22 cellular contexts compared by ENCODE assay signal in genomic region chr6:17226766-17227338, GRCh38. TPM values are rescaled to one million over a fixed set of nuclear protein-coding genes. Genes with fewer than 3 reads are reported as not detected.
DNase-seq lines count a peak whose midpoint lies in the region; ATAC-seq and TF ChIP-seq lines count a peak whose summit lies in the region.
"Had no signal": no experiment of that assay in that cellular context is flagged by ENCODE, and none has a peak within 500 bp of the region (broad histone marks: within the 10 kb centered on the region; RNA-seq: fewer than 3 reads in every experiment).

No MANE protein-coding gene starts in this region.

- H3K27ac ChIP-seq in HEK293 (ENCODE audit: extremely low read depth, low read depth, low read length) = no peak overlapping the region
- H3K27ac ChIP-seq in RWPE1 = no peak overlapping the region
- H3K27ac ChIP-seq: gastroesophageal sphincter, Peyer's patch, SJSA1, upper lobe of left lung had no signal

- CTCF ChIA-PET in HEK293 (lab: Yijun Ruan, JAX) = interaction anchor here (0.7 kb wide), 1 partner anchor 40 kb away, joined by 5 read pairs; no protein-coding TSS in a partner anchor
- CTCF ChIA-PET in RWPE1 (lab: Yijun Ruan, JAX) = interaction anchor here (0.6 kb wide), 1 partner anchor 26 kb away, joined by 3 read pairs; no protein-coding TSS in a partner anchor

- H3K4me3 ChIP-seq in HEK293 (ENCODE audit: low read depth, low read length) = no peak overlapping the region
- H3K4me3 ChIP-seq: gastroesophageal sphincter, Peyer's patch, SJSA1, upper lobe of left lung had no signal

- POLR2A ChIA-PET in HEK293 (lab: Yijun Ruan, JAX) = no interaction called here
- POLR2A ChIA-PET in RWPE1 (lab: Yijun Ruan, JAX; ENCODE audit: low non-redundant PET) = no interaction called here

- H3K4me1 ChIP-seq in HEK293 (ENCODE audit: control insufficient read depth, insufficient read depth, low read length) = no peaks in the 10 kb centered on the region
- H3K4me1 ChIP-seq: SJSA1, upper lobe of left lung had no signal

- DNase-seq in AG20443 (ENCODE audit: low spot score) (peak; percentile 30), cerebellum (ENCODE audit: low spot score) (peak; percentile 33), middle frontal gyrus (ENCODE audit: extremely low spot score, low spot score) (peak; percentile 7), DMS53 (lab: John Stamatoyannopoulos, UW) (no peak), DMS79 (lab: John Stamatoyannopoulos, UW) (no peak), RWPE1 (ENCODE audit: low spot score) (no peak)
- DNase-seq: activated CD4-positive, alpha-beta T cell treated with anti-CD3 and anti-CD28 coated beads for 4 hours; activated naive CD4-positive, alpha-beta T cell treated with anti-CD3 and anti-CD28 coated beads for 36 hours; activated T-cell treated with anti-CD3 and anti-CD28 coated beads, Interleukin-2, amount 50 U/mL, for 48 hours; GF-D8; islet precursor cell; NCI-H1092 treated with DMSO at 0.1 percent for 48 hours; NCI-H2029; NK-92 treated with Interleukin-12 subunit alpha and Interleukin-12 subunit beta, amount 100 ng/mL, for 24 hours; Peyer's patch; upper lobe of left lung had no signal

- H3K9me3 ChIP-seq in HEK293 (ENCODE audit: control insufficient read depth, insufficient read depth, low read depth, low read length) = no peaks in the 10 kb centered on the region
- H3K9me3 ChIP-seq: gastroesophageal sphincter, Peyer's patch, SJSA1, upper lobe of left lung had no signal

- H3K36me3 ChIP-seq in HEK293 (ENCODE audit: control insufficient read depth in 2 of 2, insufficient read depth in 1 of 2, low read length in 2 of 2) = no peaks in the 10 kb centered on the region
- H3K36me3 ChIP-seq: gastroesophageal sphincter, Peyer's patch, SJSA1, upper lobe of left lung had no signal

- TF ChIP-seq CTCF in HEK293 (tag by site-specific recombination; IDR thresholded peaks at IDR 0.05) (no peak), RWPE1 (conservative IDR thresholded peaks at IDR 0.05; ENCODE audit: low read depth) (no peak)

- no peak for ATAC-seq in GM21576 (IDR thresholded peaks at IDR 0.05; ENCODE audit: unreplicated experiment)
- ATAC-seq: gastroesophageal sphincter had no signal

TF ChIP-seq in HEK293, 187 proteins besides CTCF, POLR2A, EP300 and RAD21:
- no peak for TF ChIP-seq ZNF510 (tag by site-specific recombination; IDR thresholded peaks at IDR 0.05; ENCODE audit: insufficient replicate concordance)
- TF ChIP-seq GFI1B (tag by site-specific recombination; IDR thresholded peaks at IDR 0.05) = no peak
- peak; percentile 73 for TF ChIP-seq FEZF1 (tag by site-specific recombination; IDR thresholded peaks at IDR 0.05)
- TF ChIP-seq ZNF544 (tag by site-specific recombination; IDR thresholded peaks at IDR 0.05) = no peak
- no peak for TF ChIP-seq PRDM4 (tag by site-specific recombination; IDR thresholded peaks at IDR 0.05)
- no peak for TF ChIP-seq ELK4 (IDR thresholded peaks at IDR 0.05; ENCODE audit: borderline replicate concordance, low read depth, low read length)
- TF ChIP-seq ZNF223 (tag by site-specific recombination; IDR thresholded peaks at IDR 0.05) = no peak
- peak; percentile 42; the same call in 1 of the 2 replicates for TF ChIP-seq ZNF660 (tag by site-specific recombination; IDR thresholded peaks at IDR 0.05)
- TF ChIP-seq MEIS1 (CRISPR knock-in tag; IDR thresholded peaks at IDR 0.05; ENCODE audit: borderline replicate concordance) = no peak

RNA-seq across cellular contexts. Expression of gene RBM24, which starts 54.3 kb away (rescaled TPM):
- total RNA-seq in cerebellum = 6.2 TPM
- total RNA-seq: activated CD8-positive, alpha-beta memory T cell treated with anti-CD3 and anti-CD28 coated beads for 36 hours; activated naive CD4-positive, alpha-beta T cell treated with anti-CD3 and anti-CD28 coated beads for 36 hours; HT-29 had no signal

Comparison
In these comparisons a context has a peak if more than half of its experiments do, and no peak if none do; other contexts are left out.
1. DNase-seq: peak in AG20443 (single experiment), cerebellum (single experiment) and middle frontal gyrus (single experiment); none in DMS53 (single experiment), DMS79 (single experiment) and RWPE1 (single experiment).